In the genomic region with DNA sequence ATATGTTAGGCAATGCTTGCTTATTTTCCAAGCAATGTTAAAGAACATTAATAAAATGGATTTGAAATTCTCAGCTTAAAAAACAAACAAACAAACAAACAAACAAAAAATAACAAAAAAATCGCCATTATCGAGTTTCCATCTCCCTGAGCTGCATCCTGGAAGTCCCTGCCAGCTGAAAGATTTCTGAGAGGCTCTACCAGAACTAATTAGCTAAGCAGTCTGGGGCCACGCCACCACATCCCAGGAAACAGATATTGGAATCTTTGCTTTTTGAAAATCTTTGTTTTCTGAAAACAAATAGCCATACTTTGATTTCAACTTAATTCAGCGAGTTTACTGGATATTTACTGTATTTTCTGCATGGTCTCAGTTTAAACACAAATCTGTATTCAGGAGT, we compare ENCODE assay signal across 11 cellular contexts.
"Had no signal": no experiment of that assay in that cellular context is flagged by ENCODE, and none has a peak within 500 bp of the region (broad histone marks: within the 10 kb centered on the region; RNA-seq: fewer than 3 reads in every experiment).

No MANE protein-coding gene starts in this region.

- DNase-seq: GM23248, GOT3, H7, H9, HCEC 1CT, HFFc6 had no signal

- H3K4me3 ChIP-seq: GM23248, GM23338, HAP-1 had no signal

- ATAC-seq: GM23338, HCT116 had no signal

- H3K4me1 ChIP-seq: HAP-1 had no signal

- H3K9ac ChIP-seq: GM23248 had no signal

- H3K27ac ChIP-seq: GM23248 had no signal

- FAIRE-seq: H1, H54 had no signal

- H2AFZ ChIP-seq: GM23248, GM23338 had no signal

- H3K36me3 ChIP-seq: HAP-1 had no signal

- H3K9me3 ChIP-seq: HAP-1 had no signal

- H3K4me2 ChIP-seq: GM23338 had no signal
